Comparison of ENCODE assay signal across 30 cellular contexts in genomic region chr20:53438368-53438767, GRCh38.
"Had no signal": no experiment of that assay in that cellular context is flagged by ENCODE, and none has a peak within 500 bp of the region (broad histone marks: within the 10 kb centered on the region; RNA-seq: fewer than 3 reads in every experiment).

No MANE protein-coding gene starts in this region.

- H3K4me2 ChIP-seq: hepatocyte had no signal

- H3K27ac Mint-ChIP-seq: dendritic cell treated with granulocyte-macrophage colony-stimulating factor and Interleukin-4, amounts not matched to agents 40 ng/mL and 50 ng/mL, for 4 days; effector memory CD8-positive, alpha-beta T cell; endodermal cell had no signal

- H3K4me1 ChIP-seq: colonic mucosa, esophagus muscularis mucosa, foreskin keratinocyte, gastrocnemius medialis, gastroesophageal sphincter, heart right ventricle had no signal

- H2AFZ ChIP-seq: hepatocyte had no signal

- H3K36me3 ChIP-seq: colonic mucosa, esophagus muscularis mucosa, esophagus squamous epithelium, gastrocnemius medialis, gastroesophageal sphincter, heart left ventricle, heart right ventricle had no signal

- H3K9me3 Mint-ChIP-seq: dendritic cell treated with granulocyte-macrophage colony-stimulating factor and Interleukin-4, amounts not matched to agents 40 ng/mL and 50 ng/mL, for 4 days; endodermal cell had no signal

- H3K4me3 ChIP-seq: colonic mucosa, coronary artery, dorsolateral prefrontal cortex, esophagus muscularis mucosa, esophagus squamous epithelium, gastrocnemius medialis, gastroesophageal sphincter, heart left ventricle, heart right ventricle, hepatocyte had no signal

- H3K4me3 Mint-ChIP-seq: dendritic cell treated with granulocyte-macrophage colony-stimulating factor and Interleukin-4, amounts not matched to agents 40 ng/mL and 50 ng/mL, for 4 days; effector memory CD8-positive, alpha-beta T cell; endodermal cell had no signal

- H3K27me3 ChIP-seq: colonic mucosa, esophagus muscularis mucosa, esophagus squamous epithelium, foreskin keratinocyte, gastrocnemius medialis, gastroesophageal sphincter, heart left ventricle, hepatocyte had no signal

- H3K27me3 Mint-ChIP-seq: dendritic cell treated with granulocyte-macrophage colony-stimulating factor and Interleukin-4, amounts not matched to agents 40 ng/mL and 50 ng/mL, for 4 days had no signal

- H3K79me2 ChIP-seq: hepatocyte had no signal

- DNase-seq: colonic mucosa; cortex of kidney; dermis blood vessel endothelial cell; dorsolateral prefrontal cortex; effector CD4-positive, alpha-beta T cell; effector CD8-positive, alpha-beta T cell; effector memory CD4-positive, alpha-beta T cell; effector memory CD8-positive, alpha-beta T cell; endodermal cell; erythroblast; esophagus squamous epithelium; foreskin fibroblast; foreskin keratinocyte; foreskin melanocyte; gastrocnemius medialis; glutamatergic neuron; head of caudate nucleus; heart left ventricle; heart right ventricle had no signal

- ATAC-seq: effector memory CD8-positive, alpha-beta T cell; esophagus mucosa; foreskin keratinocyte; gastrocnemius medialis; gastroesophageal sphincter; heart left ventricle; heart right ventricle had no signal

- H3K27ac ChIP-seq: colonic mucosa, coronary artery, dorsolateral prefrontal cortex, epithelial cell of prostate, esophagus muscularis mucosa, esophagus squamous epithelium, foreskin keratinocyte, gastrocnemius medialis, gastroesophageal sphincter, heart left ventricle, heart right ventricle, hepatocyte had no signal

- FAIRE-seq: colon, endometrium, endothelial cell of umbilical vein, frontal cortex had no signal

- H3K9me3 ChIP-seq: colonic mucosa, esophagus muscularis mucosa, esophagus squamous epithelium, gastrocnemius medialis, gastroesophageal sphincter, heart left ventricle, heart right ventricle had no signal
